28 cellular contexts compared by ENCODE assay signal in the genomic region with DNA sequence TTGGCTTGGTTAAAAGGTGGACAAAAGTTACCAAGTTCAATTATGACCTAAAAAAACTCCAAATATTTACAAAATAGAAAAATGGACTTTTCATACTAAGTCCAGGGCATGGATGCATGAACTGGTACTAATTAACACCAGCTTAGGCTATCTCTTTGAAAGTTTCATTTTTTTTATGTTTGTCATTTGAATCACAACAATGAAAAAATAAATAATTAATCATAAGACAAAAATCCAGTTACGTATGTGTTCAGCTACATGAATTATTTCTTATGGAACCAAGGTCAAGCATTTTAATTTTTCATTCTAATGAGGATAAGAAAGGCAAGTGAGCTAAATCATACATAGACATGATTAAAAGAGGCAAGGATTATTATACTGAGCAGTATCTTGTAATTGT. TPM values are rescaled to one million over a fixed set of nuclear protein-coding genes. Genes with fewer than 3 reads are reported as not detected.
"Had no signal": no experiment of that assay in that cellular context is flagged by ENCODE, and none has a peak within 500 bp of the region (broad histone marks: within the 10 kb centered on the region; RNA-seq: fewer than 3 reads in every experiment).

No MANE protein-coding gene starts in this region.

- H3K9me3 ChIP-seq: colonic mucosa, heart left ventricle, prostate gland, right lobe of liver, tibial artery had no signal

- H3K36me3 ChIP-seq: colonic mucosa, heart left ventricle, neural progenitor cell, prostate gland, right lobe of liver, tibial artery had no signal

- H3K27ac ChIP-seq: colonic mucosa, neural progenitor cell, parathyroid adenoma, prostate gland, right lobe of liver, tibial artery had no signal

- H3K4me1 ChIP-seq: colonic mucosa, neural progenitor cell, prostate gland, right lobe of liver, tibial artery had no signal

- DNase-seq: colonic mucosa; effector CD4-positive, alpha-beta T cell; endodermal cell; foreskin melanocyte; heart left ventricle; hippocampal formation; left colon; left ventricle myocardium superior; mesenchymal stem cell; midbrain; nucleus accumbens; retina; right lobe of liver; stimulated activated CD4-positive, alpha-beta T cell treated with anti-CD3 and anti-CD28 coated beads, Interleukin-4, amount 100 ng/mL, for 1 hour; stimulated activated CD8-positive, alpha-beta memory T cell treated with anti-CD3 and anti-CD28 coated beads, Interleukin-4, amount 100 ng/mL, for 48 hours; stimulated activated naive CD8-positive, alpha-beta T cell treated with anti-CD3 and anti-CD28 coated beads, Interleukin-15, Interleukin-2, amounts not matched to agents 100 U/mL and 50 U/mL, for 24 hours; tibial artery had no signal

- H3K27me3 ChIP-seq: colonic mucosa, heart left ventricle, neural progenitor cell, right lobe of liver, tibial artery had no signal

- H3K4me3 ChIP-seq: colonic mucosa, heart left ventricle, lung, neural progenitor cell, prostate gland, right lobe of liver, tibial artery had no signal

RNA-seq across cellular contexts. Expression of gene STRIT1, which starts 23.7 kb away (rescaled TPM):
- total RNA-seq: cerebellum; colonic mucosa; dermis microvascular lymphatic vessel endothelial cell; endodermal cell; glomerular endothelial cell; kidney epithelial cell; left colon; lung; natural killer cell treated with Interleukin-12 subunit alpha and Interleukin-12 subunit beta and Interleukin-15 and Interleukin-18, amount 100 ng/mL, for 72 hours; temporal lobe; ureter had no signal
